Comparison of ENCODE assay signal across 18 cellular contexts in genomic region chr3:174317005-174317404, GRCh38.
DNase-seq lines count a peak whose midpoint lies in the region; ATAC-seq, FAIRE-seq and TF ChIP-seq lines count a peak whose summit lies in the region.
"Had no signal": no experiment of that assay in that cellular context is flagged by ENCODE, and none has a peak within 500 bp of the region (broad histone marks: within the 10 kb centered on the region; RNA-seq: fewer than 3 reads in every experiment).

No MANE protein-coding gene starts in this region.

- no peaks in the 10 kb centered on the region for H3K9me3 ChIP-seq in PC-3 (ENCODE audit: low read length)
- peaks cover 13% of the 10 kb centered on the region for H3K9me3 ChIP-seq in mesenchymal stem cell (ENCODE audit: control insufficient read depth, low read length)
- peaks cover 0 to 3% (median 0%) of the 10 kb centered on the region in 4 donors for H3K9me3 ChIP-seq in pancreas
- H3K9me3 ChIP-seq in adrenal gland (replicated peaks in 1 of 3), result no peaks in the 10 kb centered on the region
- H3K9me3 ChIP-seq: HAP-1 had no signal

- WGBS in mesenchymal stem cell, result 100% methylated on average over 1 of the region's 1 CpG
- WGBS in pancreas, 2 donors, result 33 to 41% methylated on average over 1 of the region's 1 CpG
- 84 to 94% (median 91%) methylated on average over 1 of the region's 1 CpG for WGBS in adrenal gland, 4 donors

- H3K4me1 ChIP-seq in PC-3 (ENCODE audit: insufficient read depth, low read length) (no peaks in the 10 kb centered on the region), mesenchymal stem cell (ENCODE audit: control insufficient read depth, insufficient read depth, low read depth, low read length) (peaks cover 1% of the 10 kb centered on the region), pancreas (peaks cover 0 to 7% (median 4%) of the 10 kb centered on the region in 3 donors), adrenal gland (replicated peaks in 1 of 2) (no peaks in the 10 kb centered on the region)
- H3K4me1 ChIP-seq: BLaER1, Caco-2 had no signal

- H3K23ac ChIP-seq in mesenchymal stem cell (ENCODE audit: low read length in 2 of 2), result no peak overlapping the region

- H3K27me3 ChIP-seq in PC-3 (ENCODE audit: low read length), result no peaks in the 10 kb centered on the region
- no peaks in the 10 kb centered on the region for H3K27me3 ChIP-seq in mesenchymal stem cell (ENCODE audit: control insufficient read depth in 1 of 2, insufficient read depth in 1 of 2, low read length in 2 of 2)
- no peaks in the 10 kb centered on the region for H3K27me3 ChIP-seq in pancreas
- H3K27me3 ChIP-seq in adrenal gland, result no peaks in the 10 kb centered on the region
- H3K27me3 ChIP-seq: BLaER1 had no signal

- peak; percentile 43 for ATAC-seq in PC-3
- peak; percentile 38 to 80 (median 56) for ATAC-seq in pancreas
- ATAC-seq in HG03097 (IDR thresholded peaks at IDR 0.05; ENCODE audit: low FRiP score, unreplicated experiment), result no peak
- ATAC-seq: CD8-positive, alpha-beta T cell had no signal

- H3K4me1 Mint-ChIP-seq in activated CD4-positive, alpha-beta T cell treated with anti-CD3 and anti-CD28 coated beads, Interleukin-2, amount 10 ng/mL, durations not matched to agents 7 days and 5 days, result no peaks in the 10 kb centered on the region
- H3K4me1 Mint-ChIP-seq: B cell; CD4-positive, CD25-positive, alpha-beta regulatory T cell had no signal

- H2BK5ac ChIP-seq in mesenchymal stem cell (ENCODE audit: low read depth, low read length, poor library complexity, severe bottlenecking), result no peak overlapping the region

- FAIRE-seq in pancreas (lab: Jason Lieb, UNC), result no peak
- FAIRE-seq: GM12892, H54 had no signal

- H3K36me3 ChIP-seq in PC-3 (ENCODE audit: low read depth, low read length), result no peaks in the 10 kb centered on the region
- H3K36me3 ChIP-seq in mesenchymal stem cell (ENCODE audit: control insufficient read depth in 1 of 2, insufficient read depth in 2 of 2, low read depth in 1 of 2, low read length in 2 of 2), result no peaks in the 10 kb centered on the region
- no peaks in the 10 kb centered on the region for H3K36me3 ChIP-seq in pancreas
- H3K36me3 ChIP-seq in adrenal gland (replicated peaks in 1 of 2), result no peaks in the 10 kb centered on the region
- H3K36me3 ChIP-seq: BLaER1, HAP-1 had no signal

- no peak overlapping the region for H2AK5ac ChIP-seq in mesenchymal stem cell (ENCODE audit: low read length, severe bottlenecking)

- H4K91ac ChIP-seq in mesenchymal stem cell (ENCODE audit: low read length), result no peak overlapping the region

- no peaks in the 10 kb centered on the region for H3K79me1 ChIP-seq in mesenchymal stem cell (replicated peaks; ENCODE audit: low read length, poor library complexity, severe bottlenecking)

- H3F3A ChIP-seq in PC-3 (ENCODE audit: low read length, unreplicated experiment), result no peaks in the 10 kb centered on the region

- H3K27ac Mint-ChIP-seq in activated CD4-positive, alpha-beta T cell treated with anti-CD3 and anti-CD28 coated beads, Interleukin-2, amount 10 ng/mL, durations not matched to agents 7 days and 5 days, result no peak overlapping the region
- H3K27ac Mint-ChIP-seq: B cell; CD4-positive, CD25-positive, alpha-beta regulatory T cell; CD8-positive, alpha-beta T cell; HFFc6 had no signal

- no peak overlapping the region for H2BK12ac ChIP-seq in mesenchymal stem cell (ENCODE audit: low read length in 2 of 2)

- H2BK120ac ChIP-seq in mesenchymal stem cell (ENCODE audit: low read depth, low read length), result no peak overlapping the region

- no peaks in the 10 kb centered on the region for H4K20me1 ChIP-seq in PC-3 (ENCODE audit: low read length)
- H4K20me1 ChIP-seq: BLaER1 had no signal

- no peaks in the 10 kb centered on the region for H3K9me3 Mint-ChIP-seq in activated CD4-positive, alpha-beta T cell treated with anti-CD3 and anti-CD28 coated beads, Interleukin-2, amount 10 ng/mL, durations not matched to agents 7 days and 5 days

- no peak for DNase-seq in PC-3
- DNase-seq in mesenchymal stem cell, result peak; percentile 21
- no peak for DNase-seq in pancreas
- no peak for DNase-seq in adrenal gland
- no peak for DNase-seq in activated CD4-positive, alpha-beta T cell treated with anti-CD3 and anti-CD28 coated beads, Interleukin-2, amount 10 ng/mL, durations not matched to agents 7 days and 5 days
- DNase-seq: Caco-2; CD4-positive, CD25-positive, alpha-beta regulatory T cell; CD8-positive, alpha-beta T cell; DMS153; DND-41; GOT3; HFFc6 had no signal

- H2BK15ac ChIP-seq in mesenchymal stem cell (ENCODE audit: low read depth, poor library complexity, severe bottlenecking), result no peak overlapping the region

- no peaks in the 10 kb centered on the region for H3K79me2 ChIP-seq in PC-3 (ENCODE audit: low read length)

- no peak overlapping the region for H3K4me3 ChIP-seq in PC-3 (ENCODE audit: low read length)
- no peak overlapping the region for H3K4me3 ChIP-seq in mesenchymal stem cell (ENCODE audit: insufficient read depth in 1 of 2, low read depth in 1 of 2, low read length in 2 of 2)
- H3K4me3 ChIP-seq in pancreas, result no peak overlapping the region
- no peak overlapping the region for H3K4me3 ChIP-seq in adrenal gland
- H3K4me3 ChIP-seq: BLaER1, HAP-1 had no signal

- no TSS peak for BruUV-seq in PC-3 (replicated peaks; lab: Mats Ljungman, UMichigan)

- intact Hi-C loops in PC-3 (cut with micrococcal nuclease), result no loop called here
- intact Hi-C loops in pancreas (cut with DNase I), result no loop called here
- intact Hi-C loops in adrenal gland (cut with DNase I), result no loop called here

- no peaks in the 10 kb centered on the region for H3K27me3 Mint-ChIP-seq in activated CD4-positive, alpha-beta T cell treated with anti-CD3 and anti-CD28 coated beads, Interleukin-2, amount 10 ng/mL, durations not matched to agents 7 days and 5 days
- H3K27me3 Mint-ChIP-seq: B cell; CD4-positive, CD25-positive, alpha-beta regulatory T cell had no signal

- no peak overlapping the region for H4K8ac ChIP-seq in mesenchymal stem cell (ENCODE audit: low read length)

- no peak overlapping the region for H3K4me3 Mint-ChIP-seq in activated CD4-positive, alpha-beta T cell treated with anti-CD3 and anti-CD28 coated beads, Interleukin-2, amount 10 ng/mL, durations not matched to agents 7 days and 5 days
- H3K4me3 Mint-ChIP-seq: B cell; CD4-positive, CD25-positive, alpha-beta regulatory T cell; CD8-positive, alpha-beta T cell; HFFc6 had no signal

- no peak for TF ChIP-seq POLR2A in adrenal gland (IDR thresholded peaks at IDR 0.05)

- no peak overlapping the region for H3K14ac ChIP-seq in mesenchymal stem cell (ENCODE audit: low read length in 2 of 2)

- H2AFZ ChIP-seq in PC-3 (ENCODE audit: low read length), result no peak overlapping the region
- H2AFZ ChIP-seq in mesenchymal stem cell (ENCODE audit: low read depth, low read length), result no peak overlapping the region

- no peak for TF ChIP-seq CTCF in PC-3 (conservative IDR thresholded peaks at IDR 0.05; ENCODE audit: low read depth, low read length)
- no peak for TF ChIP-seq CTCF in pancreas (IDR thresholded peaks at IDR 0.05)
- TF ChIP-seq CTCF in adrenal gland (IDR thresholded peaks at IDR 0.05), result no peak

- no peaks in the 10 kb centered on the region for H3K9me2 ChIP-seq in PC-3 (replicated peaks; ENCODE audit: low read length)

- H3K27ac ChIP-seq in PC-3 (ENCODE audit: low read length) (no peak overlapping the region), mesenchymal stem cell (ENCODE audit: low read length, poor library complexity, severe bottlenecking) (no peak overlapping the region), pancreas (no peak overlapping the region), adrenal gland (no peak overlapping the region)
- H3K27ac ChIP-seq: BLaER1 had no signal

- H3K4me2 ChIP-seq in PC-3 (ENCODE audit: low read length) (no peak overlapping the region), mesenchymal stem cell (ENCODE audit: low read length, poor library complexity, severe bottlenecking) (no peak overlapping the region)
- H3K4me2 ChIP-seq: BLaER1 had no signal

- no peaks in the 10 kb centered on the region for H3K36me3 Mint-ChIP-seq in activated CD4-positive, alpha-beta T cell treated with anti-CD3 and anti-CD28 coated beads, Interleukin-2, amount 10 ng/mL, durations not matched to agents 7 days and 5 days (ENCODE audit: low read depth)
- H3K36me3 Mint-ChIP-seq: CD4-positive, CD25-positive, alpha-beta regulatory T cell; CD8-positive, alpha-beta T cell had no signal

- H3K9ac ChIP-seq in PC-3 (ENCODE audit: low read length) (no peak overlapping the region), mesenchymal stem cell (ENCODE audit: low read length) (no peak overlapping the region)
- H3K9ac ChIP-seq: BLaER1 had no signal

- POLR2A ChIA-PET in PC-3 (lab: Charles Lee; ENCODE audit: unreplicated experiment), result no interaction called here
- POLR2A ChIA-PET in activated CD4-positive, alpha-beta T cell treated with anti-CD3 and anti-CD28 coated beads, Interleukin-2, amount 10 ng/mL, durations not matched to agents 7 days and 5 days (lab: Charles Lee), result no interaction called here

- no peak overlapping the region for H3K18ac ChIP-seq in mesenchymal stem cell (ENCODE audit: low read depth in 1 of 2, low read length in 2 of 2)

- H3K4ac ChIP-seq in mesenchymal stem cell (ENCODE audit: low read depth in 1 of 2, low read length in 2 of 2), result no peak overlapping the region

- CTCF ChIA-PET in PC-3 (lab: Charles Lee), result no interaction called here
- CTCF ChIA-PET in activated CD4-positive, alpha-beta T cell treated with anti-CD3 and anti-CD28 coated beads, Interleukin-2, amount 10 ng/mL, durations not matched to agents 7 days and 5 days (lab: Charles Lee), result no interaction called here
